In genomic region chr18:54828290-54828871, GRCh38 we compare ENCODE assay signal across 8 cellular contexts. TPM values are rescaled to one million over a fixed set of nuclear protein-coding genes. Genes with fewer than 3 reads are reported as not detected.
A peak's percentile ranks its signal among the peaks of the same experiment; 100 is the strongest.
DNase-seq lines count a peak whose midpoint lies in the region; ATAC-seq and TF ChIP-seq lines count a peak whose summit lies in the region.

Gene RAB27B, plus strand, starts transcription at chr18:54828477. Its CDS starts 49,109 bp downstream, at chr18:54877586.

- no peak for TF ChIP-seq POLR2A in breast epithelium (IDR thresholded peaks at IDR 0.05)

- peaks cover 10 to 18% (median 15%) of the 10 kb centered on the region in 3 donors for H3K36me3 Mint-ChIP-seq in immature natural killer cell

- H3K4me3 ChIP-seq in breast epithelium (peak within 1 kb of the TSS; percentile 31 to 64 (median 56)), smooth muscle cell (peak within 1 kb of the TSS; percentile 75)

- H3K4me1 ChIP-seq in breast epithelium (no peaks in the 10 kb centered on the region), smooth muscle cell (ENCODE audit: low read depth) (peaks cover 12% of the 10 kb centered on the region)

- no peaks in the 10 kb centered on the region for H4K20me1 ChIP-seq in smooth muscle cell (ENCODE audit: low read depth)

- intact Hi-C loops in breast epithelium (cut with DNase I; ENCODE audit: low total_unique reads): no loop called here

- peaks cover 7% of the 10 kb centered on the region for H3F3A ChIP-seq in smooth muscle cell (ENCODE audit: low read depth)

- H2AFZ ChIP-seq in smooth muscle cell (ENCODE audit: low read depth): peak within 1 kb of the TSS; percentile 100

- H3K79me2 ChIP-seq in smooth muscle cell (ENCODE audit: low read depth): no peaks in the 10 kb centered on the region

- TF ChIP-seq CTCF in VCaP (conservative IDR thresholded peaks at IDR 0.05): no peak
- TF ChIP-seq CTCF in breast epithelium (IDR thresholded peaks at IDR 0.05): no peak
- TF ChIP-seq CTCF in smooth muscle cell (IDR thresholded peaks at IDR 0.05; ENCODE audit: borderline replicate concordance, insufficient read depth, poor library complexity, severe bottlenecking): no peak
- no peak for TF ChIP-seq CTCF in GM20000 (IDR thresholded peaks at IDR 0.05; ENCODE audit: extremely low read depth, missing control alignments)

- peak within 1 kb of the TSS; percentile 94 for H3K4me2 ChIP-seq in smooth muscle cell

- H3K27ac ChIP-seq in VCaP (peak within 1 kb of the TSS; percentile 92), breast epithelium (peak within 1 kb of the TSS; percentile 81 to 88), smooth muscle cell (ENCODE audit: low read depth) (peak within 1 kb of the TSS; percentile 64)

- H3K27me3 ChIP-seq in breast epithelium (no peaks in the 10 kb centered on the region), smooth muscle cell (ENCODE audit: low read depth) (no peaks in the 10 kb centered on the region)

- H3K27ac Mint-ChIP-seq in immature natural killer cell: peak within 1 kb of the TSS; percentile 85 to 95 (median 93)

- H3K27me3 Mint-ChIP-seq in immature natural killer cell (ENCODE audit: low read depth in 3 of 3): peaks cover 0 to 3% (median 0%) of the 10 kb centered on the region in 3 donors

- peak; percentile 24 for DNase-seq in GM04503 (ENCODE audit: low read depth)
- DNase-seq in NCI-H128 (lab: John Stamatoyannopoulos, UW; ENCODE audit: unreplicated experiment): peak; percentile 45
- DNase-seq in breast epithelium (ENCODE audit: low spot score in 2 of 2): peak; percentile 86 to 91
- DNase-seq in immature natural killer cell: peak; percentile 76 to 80 (median 77)
- peak; percentile 45 for DNase-seq in smooth muscle cell (lab: John Stamatoyannopoulos, UW; ENCODE audit: unreplicated experiment)
- DNase-seq in GM20000 (ENCODE audit: low spot score): no peak

- no peaks in the 10 kb centered on the region for H3K36me3 ChIP-seq in breast epithelium
- H3K36me3 ChIP-seq in smooth muscle cell (ENCODE audit: low read depth): no peaks in the 10 kb centered on the region

- H3K9me3 ChIP-seq in breast epithelium: no peaks in the 10 kb centered on the region
- no peaks in the 10 kb centered on the region for H3K9me3 ChIP-seq in smooth muscle cell (replicated peaks; ENCODE audit: low read depth)

- peak within 1 kb of the TSS; percentile 92 to 98 (median 96) for H3K4me3 Mint-ChIP-seq in immature natural killer cell

- ATAC-seq in GM18870 (IDR thresholded peaks at IDR 0.05; ENCODE audit: unreplicated experiment): no peak

- H3K9me3 Mint-ChIP-seq in immature natural killer cell: no peaks in the 10 kb centered on the region

- peak within 1 kb of the TSS; percentile 51 for H3K9ac ChIP-seq in smooth muscle cell (ENCODE audit: low read depth)

- under 1% methylated on average over 35 of the region's 35 CpGs for WGBS in smooth muscle cell (ENCODE audit: low lambda C conversion rate)

- peaks cover 52 to 61% of the 10 kb centered on the region in 2 donors for H3K4me1 Mint-ChIP-seq in immature natural killer cell

RNA-seq across cellular contexts. Expression of gene RAB27B, which starts in this region (rescaled TPM):
- total RNA-seq in breast epithelium: 10 to 100 TPM in 2 of 3 donors, 1 to 10 TPM in 1; 1.1 to 24.6 (median 11.8) TPM
- 1 to 10 TPM; 3.9 to 8.1 (median 6.3) TPM for polyA plus RNA-seq in immature natural killer cell
- total RNA-seq in smooth muscle cell: 8.9 and 9.5 TPM in 2 replicates
- polyA plus RNA-seq in smooth muscle cell: 0.98 and 2.4 TPM in 2 replicates
